ENCODE assay signal across 1 cellular context in the genomic region with DNA sequence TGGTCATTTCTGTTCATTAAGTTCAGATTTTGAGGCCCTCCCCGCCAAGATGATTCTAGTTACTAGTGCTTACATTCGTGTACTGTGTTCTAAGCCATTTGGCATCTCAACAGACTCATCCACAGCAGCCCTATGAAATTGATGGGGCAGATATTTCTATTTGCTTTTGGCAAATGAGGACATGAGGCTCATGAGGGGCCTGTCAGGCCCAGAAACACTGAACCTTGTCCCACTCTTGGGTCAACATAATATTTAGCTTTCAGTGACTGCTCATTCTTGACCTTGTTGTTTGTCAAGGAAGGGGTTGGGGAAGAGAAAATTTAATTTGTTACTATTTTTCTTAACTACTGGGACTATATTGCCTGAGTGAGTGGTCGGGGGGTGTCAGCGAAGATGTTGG.
TF ChIP-seq lines count a peak whose summit lies in the region.

No MANE protein-coding gene starts in this region.

TF ChIP-seq in HepG2, 621 proteins besides CTCF, POLR2A, EP300 and RAD21 (continued from another document and continues in another):
- TF ChIP-seq, protein P1, sequence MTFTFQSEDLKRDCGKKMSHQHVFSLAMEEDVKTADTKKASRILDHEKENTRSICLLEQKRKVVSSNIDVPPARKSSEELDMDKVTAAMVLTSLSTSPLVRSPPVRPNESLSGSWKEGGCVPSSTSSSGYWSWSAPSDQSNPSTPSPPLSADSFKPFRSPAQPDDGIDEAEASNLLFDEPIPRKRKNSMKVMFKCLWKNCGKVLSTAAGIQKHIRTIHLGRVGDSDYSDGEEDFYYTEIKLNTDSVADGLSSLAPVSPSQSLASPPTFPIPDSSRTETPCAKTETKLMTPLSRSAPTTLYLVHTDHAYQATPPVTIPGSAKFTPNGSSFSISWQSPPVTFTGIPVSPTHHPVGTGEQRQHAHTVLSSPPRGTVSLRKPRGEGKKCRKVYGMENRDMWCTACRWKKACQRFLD (CRISPR knock-in tag; IDR thresholded peaks at IDR 0.05; ENCODE audit: borderline replicate concordance): no peak
- TF ChIP-seq ZNF709 (CRISPR knock-in tag; IDR thresholded peaks at IDR 0.05) (no peak), ZNF44 (CRISPR knock-in tag; IDR thresholded peaks at IDR 0.05) (no peak), MXD4 (CRISPR knock-in tag; IDR thresholded peaks at IDR 0.05) (no peak), ZNF687 (CRISPR knock-in tag; IDR thresholded peaks at IDR 0.05) (no peak), FOSL1 (CRISPR knock-in tag; IDR thresholded peaks at IDR 0.05; ENCODE audit: borderline replicate concordance) (no peak), POLR2AphosphoS2 (IDR thresholded peaks at IDR 0.05; ENCODE audit: low read depth, low read length) (no peak), ZBTB7B (CRISPR knock-in tag; IDR thresholded peaks at IDR 0.05) (peak; percentile 54; the same call in 1 of the 2 replicates), HNF4A (CRISPR knock-in tag; IDR thresholded peaks at IDR 0.05) (peak; percentile 84), BCL3 (CRISPR knock-in tag; IDR thresholded peaks at IDR 0.05) (no peak), MIER2 (CRISPR knock-in tag; IDR thresholded peaks at IDR 0.05) (no peak), ZNF446 (CRISPR knock-in tag; IDR thresholded peaks at IDR 0.05) (no peak), ZNF609 (CRISPR knock-in tag; IDR thresholded peaks at IDR 0.05; ENCODE audit: borderline replicate concordance) (peak; percentile 72; the same call in 1 of the 2 replicates), SNAPC2 (CRISPR knock-in tag; IDR thresholded peaks at IDR 0.05) (no peak), HMG20B (CRISPR knock-in tag; conservative IDR thresholded peaks at IDR 0.05) (no peak), TEAD2 (CRISPR knock-in tag; IDR thresholded peaks at IDR 0.05) (no peak), THYN1 (CRISPR knock-in tag; IDR thresholded peaks at IDR 0.05; ENCODE audit: borderline replicate concordance, low read depth) (no peak), ATF1 (CRISPR knock-in tag; IDR thresholded peaks at IDR 0.05) (no peak), FOXA1 (IDR thresholded peaks at IDR 0.05) (no peak), FOXA1 (CRISPR knock-in tag; IDR thresholded peaks at IDR 0.05) (peak; percentile 57; the same call in 1 of the 2 replicates), REPIN1 (CRISPR knock-in tag; IDR thresholded peaks at IDR 0.05; ENCODE audit: borderline replicate concordance, low read depth) (no peak), ZNF788 (CRISPR knock-in tag; IDR thresholded peaks at IDR 0.05; ENCODE audit: borderline replicate concordance) (0 out of 2 replicates have a peak, but pooled peaks have one; percentile 36)
- TF ChIP-seq, protein P2, sequence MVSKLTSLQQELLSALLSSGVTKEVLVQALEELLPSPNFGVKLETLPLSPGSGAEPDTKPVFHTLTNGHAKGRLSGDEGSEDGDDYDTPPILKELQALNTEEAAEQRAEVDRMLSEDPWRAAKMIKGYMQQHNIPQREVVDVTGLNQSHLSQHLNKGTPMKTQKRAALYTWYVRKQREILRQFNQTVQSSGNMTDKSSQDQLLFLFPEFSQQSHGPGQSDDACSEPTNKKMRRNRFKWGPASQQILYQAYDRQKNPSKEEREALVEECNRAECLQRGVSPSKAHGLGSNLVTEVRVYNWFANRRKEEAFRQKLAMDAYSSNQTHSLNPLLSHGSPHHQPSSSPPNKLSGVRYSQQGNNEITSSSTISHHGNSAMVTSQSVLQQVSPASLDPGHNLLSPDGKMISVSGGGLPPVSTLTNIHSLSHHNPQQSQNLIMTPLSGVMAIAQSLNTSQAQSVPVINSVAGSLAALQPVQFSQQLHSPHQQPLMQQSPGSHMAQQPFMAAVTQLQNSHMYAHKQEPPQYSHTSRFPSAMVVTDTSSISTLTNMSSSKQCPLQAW (CRISPR knock-in tag; IDR thresholded peaks at IDR 0.05): no peak
- TF ChIP-seq, protein P3, sequence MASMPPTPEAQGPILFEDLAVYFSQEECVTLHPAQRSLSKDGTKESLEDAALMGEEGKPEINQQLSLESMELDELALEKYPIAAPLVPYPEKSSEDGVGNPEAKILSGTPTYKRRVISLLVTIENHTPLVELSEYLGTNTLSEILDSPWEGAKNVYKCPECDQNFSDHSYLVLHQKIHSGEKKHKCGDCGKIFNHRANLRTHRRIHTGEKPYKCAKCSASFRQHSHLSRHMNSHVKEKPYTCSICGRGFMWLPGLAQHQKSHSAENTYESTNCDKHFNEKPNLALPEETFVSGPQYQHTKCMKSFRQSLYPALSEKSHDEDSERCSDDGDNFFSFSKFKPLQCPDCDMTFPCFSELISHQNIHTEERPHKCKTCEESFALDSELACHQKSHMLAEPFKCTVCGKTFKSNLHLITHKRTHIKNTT (CRISPR knock-in tag; IDR thresholded peaks at IDR 0.05): no peak
- TF ChIP-seq, protein P4, sequence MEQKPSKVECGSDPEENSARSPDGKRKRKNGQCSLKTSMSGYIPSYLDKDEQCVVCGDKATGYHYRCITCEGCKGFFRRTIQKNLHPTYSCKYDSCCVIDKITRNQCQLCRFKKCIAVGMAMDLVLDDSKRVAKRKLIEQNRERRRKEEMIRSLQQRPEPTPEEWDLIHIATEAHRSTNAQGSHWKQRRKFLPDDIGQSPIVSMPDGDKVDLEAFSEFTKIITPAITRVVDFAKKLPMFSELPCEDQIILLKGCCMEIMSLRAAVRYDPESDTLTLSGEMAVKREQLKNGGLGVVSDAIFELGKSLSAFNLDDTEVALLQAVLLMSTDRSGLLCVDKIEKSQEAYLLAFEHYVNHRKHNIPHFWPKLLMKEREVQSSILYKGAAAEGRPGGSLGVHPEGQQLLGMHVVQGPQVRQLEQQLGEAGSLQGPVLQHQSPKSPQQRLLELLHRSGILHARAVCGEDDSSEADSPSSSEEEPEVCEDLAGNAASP (CRISPR knock-in tag; IDR thresholded peaks at IDR 0.05; ENCODE audit: borderline replicate concordance): peak; percentile 64; the same call in 1 of the 2 replicates
- TF ChIP-seq, protein P5, sequence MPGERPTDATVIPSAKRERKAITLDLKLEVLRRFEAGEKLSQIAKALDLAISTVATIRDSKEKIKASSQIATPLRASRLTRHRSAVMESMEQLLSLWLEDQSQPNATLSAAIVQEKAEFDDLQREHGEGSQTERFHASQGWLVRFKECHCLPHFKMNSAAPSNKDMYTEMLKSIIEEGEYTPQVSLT (CRISPR knock-in tag; IDR thresholded peaks at IDR 0.05; ENCODE audit: borderline replicate concordance, low read depth): no peak
- TF ChIP-seq, protein P6, sequence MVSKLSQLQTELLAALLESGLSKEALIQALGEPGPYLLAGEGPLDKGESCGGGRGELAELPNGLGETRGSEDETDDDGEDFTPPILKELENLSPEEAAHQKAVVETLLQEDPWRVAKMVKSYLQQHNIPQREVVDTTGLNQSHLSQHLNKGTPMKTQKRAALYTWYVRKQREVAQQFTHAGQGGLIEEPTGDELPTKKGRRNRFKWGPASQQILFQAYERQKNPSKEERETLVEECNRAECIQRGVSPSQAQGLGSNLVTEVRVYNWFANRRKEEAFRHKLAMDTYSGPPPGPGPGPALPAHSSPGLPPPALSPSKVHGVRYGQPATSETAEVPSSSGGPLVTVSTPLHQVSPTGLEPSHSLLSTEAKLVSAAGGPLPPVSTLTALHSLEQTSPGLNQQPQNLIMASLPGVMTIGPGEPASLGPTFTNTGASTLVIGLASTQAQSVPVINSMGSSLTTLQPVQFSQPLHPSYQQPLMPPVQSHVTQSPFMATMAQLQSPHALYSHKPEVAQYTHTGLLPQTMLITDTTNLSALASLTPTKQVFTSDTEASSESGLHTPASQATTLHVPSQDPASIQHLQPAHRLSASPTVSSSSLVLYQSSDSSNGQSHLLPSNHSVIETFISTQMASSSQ (IDR thresholded peaks at IDR 0.05; ENCODE audit: low read depth): peak; percentile 29; the same call in 1 of the 2 replicates
- TF ChIP-seq, protein P6 (CRISPR knock-in tag; IDR thresholded peaks at IDR 0.05; ENCODE audit: borderline replicate concordance): peak; percentile 66; the same call in 1 of the 2 replicates
